14 cellular contexts compared by ENCODE assay signal in the genomic region with DNA sequence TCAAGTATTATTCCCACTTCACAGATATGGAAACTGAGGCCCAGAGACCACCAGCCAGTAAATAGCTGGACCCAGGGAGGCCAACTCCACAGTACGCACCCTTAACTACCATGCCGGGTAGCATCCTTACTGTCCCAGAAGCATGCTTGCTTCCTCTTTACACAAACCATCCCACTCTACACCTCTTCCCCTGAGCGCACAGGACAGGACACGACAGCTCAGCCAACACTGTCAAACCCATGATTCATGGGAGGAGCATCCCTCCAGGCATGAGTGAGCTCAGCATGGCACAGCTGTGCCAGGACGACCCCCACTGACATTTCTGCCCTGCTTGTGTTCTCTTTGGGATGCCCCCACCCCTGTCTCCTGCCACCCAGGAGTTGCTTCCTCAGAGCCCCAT. TPM values are rescaled to one million over a fixed set of nuclear protein-coding genes. Genes with fewer than 3 reads are reported as not detected.
DNase-seq lines count a peak whose midpoint lies in the region; ATAC-seq and TF ChIP-seq lines count a peak whose summit lies in the region.
"Not testable (repeated sequence)": the region's sequence is repeated elsewhere in the genome, so short reads cannot be mapped to it uniquely, and the experiment has no call there.
"Had no signal": no experiment of that assay in that cellular context is flagged by ENCODE, and none has a peak within 500 bp of the region (broad histone marks: within the 10 kb centered on the region; RNA-seq: fewer than 3 reads in every experiment).

No MANE protein-coding gene starts in this region.

- not testable (repeated sequence) for TF ChIP-seq CTCF in NB4 (IDR thresholded peaks at IDR 0.05; ENCODE audit: low read depth, low read length); mucosa of descending colon (IDR thresholded peaks at IDR 0.05)

- H3K4me3 Mint-ChIP-seq in activated CD4-positive, alpha-beta T cell treated with anti-CD3 and anti-CD28 coated beads, Interleukin-2, amount 10 ng/mL, durations not matched to agents 7 days and 5 days: not testable (repeated sequence)
- H3K4me3 Mint-ChIP-seq in effector memory CD8-positive, alpha-beta T cell: peak overlapping the region; percentile 72 to 85
- H3K4me3 Mint-ChIP-seq in stimulated activated effector memory CD8-positive, alpha-beta T cell treated with anti-CD3 and anti-CD28 coated beads, Interleukin-12 subunit alpha, Interleukin-12 subunit beta, amount 100 ng/mL, for 72 hours: peak overlapping the region; percentile 45

- intact Hi-C loops in mucosa of descending colon (cut with DNase I, micrococcal nuclease): not testable (repeated sequence)

- not testable (repeated sequence) for H3K36me3 ChIP-seq in mucosa of descending colon (ENCODE audit: low read depth)

- peak overlapping the region; percentile 66 for H3K27ac Mint-ChIP-seq in activated CD4-positive, alpha-beta T cell treated with anti-CD3 and anti-CD28 coated beads, Interleukin-2, amount 10 ng/mL, durations not matched to agents 7 days and 5 days
- peak overlapping the region in 1 of 2 donors; percentile 90 for H3K27ac Mint-ChIP-seq in effector memory CD8-positive, alpha-beta T cell
- not testable (repeated sequence) for H3K27ac Mint-ChIP-seq in stimulated activated effector memory CD8-positive, alpha-beta T cell treated with anti-CD3 and anti-CD28 coated beads, Interleukin-12 subunit alpha, Interleukin-12 subunit beta, amount 100 ng/mL, for 72 hours

- CTCF ChIA-PET in activated CD4-positive, alpha-beta T cell treated with anti-CD3 and anti-CD28 coated beads, Interleukin-2, amount 10 ng/mL, durations not matched to agents 7 days and 5 days (lab: Charles Lee): not testable (repeated sequence)

- H3K4me1 Mint-ChIP-seq in activated CD4-positive, alpha-beta T cell treated with anti-CD3 and anti-CD28 coated beads, Interleukin-2, amount 10 ng/mL, durations not matched to agents 7 days and 5 days; effector memory CD8-positive, alpha-beta T cell (ENCODE audit: low read depth in 2 of 2); stimulated activated effector memory CD8-positive, alpha-beta T cell treated with anti-CD3 and anti-CD28 coated beads, Interleukin-12 subunit alpha, Interleukin-12 subunit beta, amount 100 ng/mL, for 72 hours: not testable (repeated sequence)

- H3K27me3 Mint-ChIP-seq in activated CD4-positive, alpha-beta T cell treated with anti-CD3 and anti-CD28 coated beads, Interleukin-2, amount 10 ng/mL, durations not matched to agents 7 days and 5 days; effector memory CD8-positive, alpha-beta T cell: not testable (repeated sequence)

- TF ChIP-seq POLR2A in NB4 (IDR thresholded peaks at IDR 0.05; ENCODE audit: extremely low read depth, insufficient read length): not testable (repeated sequence)

- DNase-seq in NB4 (ENCODE audit: low read depth): peak; percentile 30
- DNase-seq in activated CD4-positive, alpha-beta T cell treated with anti-CD3 and anti-CD28 coated beads, Interleukin-2, amount 10 ng/mL, durations not matched to agents 7 days and 5 days; effector memory CD8-positive, alpha-beta T cell; mucosa of descending colon; stimulated activated effector memory CD8-positive, alpha-beta T cell treated with anti-CD3 and anti-CD28 coated beads, Interleukin-12 subunit alpha, Interleukin-12 subunit beta, amount 100 ng/mL, for 72 hours (ENCODE audit: low spot score in 2 of 2): not testable (repeated sequence)

- not testable (repeated sequence) for H3K9me3 Mint-ChIP-seq in activated CD4-positive, alpha-beta T cell treated with anti-CD3 and anti-CD28 coated beads, Interleukin-2, amount 10 ng/mL, durations not matched to agents 7 days and 5 days; effector memory CD8-positive, alpha-beta T cell; stimulated activated effector memory CD8-positive, alpha-beta T cell treated with anti-CD3 and anti-CD28 coated beads, Interleukin-12 subunit alpha, Interleukin-12 subunit beta, amount 100 ng/mL, for 72 hours

- not testable (repeated sequence) for H3K9me3 ChIP-seq in mucosa of descending colon

- POLR2A ChIA-PET in activated CD4-positive, alpha-beta T cell treated with anti-CD3 and anti-CD28 coated beads, Interleukin-2, amount 10 ng/mL, durations not matched to agents 7 days and 5 days (lab: Charles Lee): not testable (repeated sequence)

- H3K4me1 ChIP-seq in mucosa of descending colon (ENCODE audit: low read depth): not testable (repeated sequence)

- H3K36me3 Mint-ChIP-seq in activated CD4-positive, alpha-beta T cell treated with anti-CD3 and anti-CD28 coated beads, Interleukin-2, amount 10 ng/mL, durations not matched to agents 7 days and 5 days (ENCODE audit: low read depth); effector memory CD8-positive, alpha-beta T cell (ENCODE audit: insufficient read depth); stimulated activated effector memory CD8-positive, alpha-beta T cell treated with anti-CD3 and anti-CD28 coated beads, Interleukin-12 subunit alpha, Interleukin-12 subunit beta, amount 100 ng/mL, for 72 hours: not testable (repeated sequence)

- ATAC-seq in GM18867 (IDR thresholded peaks at IDR 0.05; ENCODE audit: unreplicated experiment) (peak; percentile 20), HG03060 (IDR thresholded peaks at IDR 0.05; ENCODE audit: low read depth, unreplicated experiment) (peak; percentile 1), mucosa of descending colon (peak; percentile 29)
- peak; percentile 9 for ATAC-seq in effector memory CD8-positive, alpha-beta T cell (replicated peaks)
- ATAC-seq in stimulated activated effector memory CD8-positive, alpha-beta T cell treated with anti-CD3 and anti-CD28 coated beads, Interleukin-12 subunit alpha, Interleukin-12 subunit beta, amount 100 ng/mL, for 72 hours: peak; percentile 51

- not testable (repeated sequence) for H3K4me3 ChIP-seq in NB4 (ENCODE audit: low read depth, low read length); mucosa of descending colon

RNA-seq across cellular contexts. Expression of a gene that starts 0.4 kb away (rescaled TPM):
- total RNA-seq in activated CD4-positive, alpha-beta T cell treated with anti-CD3 and anti-CD28 coated beads, Interleukin-2, amount 10 ng/mL, durations not matched to agents 7 days and 5 days: under 1 TPM; 0.44 to 0.84 TPM
- 10 to 100 TPM; 14.3 to 55.3 (median 26.6) TPM for total RNA-seq in mucosa of descending colon
- total RNA-seq: activated T-helper 1 cell treated with anti-CD3 and anti-CD28 coated beads, Interleukin-12 subunit alpha, Interleukin-12 subunit beta, Interleukin-2, Interleukin-4 antibody, amounts not matched to agents 30 ng/mL and 10 ng/mL and 1 ng/mL, durations not matched to agents 14 hours and 24 hours and 36 hours; cardiac muscle cell; CD4-positive, alpha-beta T cell; H1; pancreas; right atrium auricular region; Right ventricle myocardium inferior had no signal

Comparison
In these comparisons a context has a peak if more than half of its experiments do, and no peak if none do; other contexts are left out.
1. ATAC-seq: peak in every context shown above with its lines; median percentile 51 in stimulated activated effector memory CD8-positive, alpha-beta T cell treated with anti-CD3 and anti-CD28 coated beads, Interleukin-12 subunit alpha, Interleukin-12 subunit beta, amount 100 ng/mL, for 72 hours; 29 in mucosa of descending colon; 20 in GM18867; 9 in effector memory CD8-positive, alpha-beta T cell; 1 in HG03060.
2. RNA of a gene that starts 0.4 kb away (total RNA-seq): 14.3 to 55.3 TPM in mucosa of descending colon; 0.44 to 0.84 TPM in activated CD4-positive, alpha-beta T cell treated with anti-CD3 and anti-CD28 coated beads, Interleukin-2, amount 10 ng/mL, durations not matched to agents 7 days and 5 days; every median in the first group is over 4 times any median in the second.